ENCODE assay signal across 1 cellular context in the genomic region with DNA sequence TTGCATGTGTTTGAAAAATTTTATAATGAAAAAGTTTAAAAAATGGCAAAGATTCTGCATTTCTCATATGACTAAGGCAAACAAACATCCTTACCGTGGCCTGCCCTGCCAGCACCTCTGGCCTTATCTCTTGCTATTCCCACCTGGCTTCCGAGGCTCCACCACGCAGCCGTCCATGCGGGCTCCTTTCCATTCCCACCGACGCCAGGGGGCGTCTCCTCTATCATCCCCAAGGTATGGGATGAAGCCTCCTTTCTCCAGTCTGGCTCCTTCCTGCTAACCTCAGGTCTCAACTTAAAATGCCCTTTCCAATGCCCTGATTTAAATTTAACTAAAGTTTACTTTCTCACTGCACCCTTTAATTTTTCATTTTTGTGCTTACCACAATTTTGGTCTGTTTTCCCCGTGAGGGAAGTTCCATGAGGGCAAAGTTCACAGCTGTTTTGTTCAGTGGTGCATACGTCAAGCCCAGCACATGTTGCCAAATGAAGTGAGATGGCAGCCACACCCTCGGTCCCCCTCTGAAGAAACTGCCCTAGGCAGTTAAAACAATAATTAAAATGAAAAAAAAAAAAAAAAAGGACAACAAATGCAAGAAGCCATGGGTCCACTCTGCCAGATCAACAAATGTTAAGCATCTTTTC.
A peak's percentile ranks its signal among the peaks of the same experiment; 100 is the strongest.
TF ChIP-seq lines count a peak whose summit lies in the region.

No MANE protein-coding gene starts in this region.

TF ChIP-seq in HepG2, 621 proteins besides CTCF, POLR2A, EP300 and RAD21 (continued from another document):
- TF ChIP-seq IRF2 (CRISPR knock-in tag; IDR thresholded peaks at IDR 0.05) = 0 out of 2 replicates have a peak, but pooled peaks have one; percentile 18
- no peak for TF ChIP-seq SMARCE1 (IDR thresholded peaks at IDR 0.05; ENCODE audit: borderline replicate concordance)
- TF ChIP-seq KDM6A (CRISPR knock-in tag; IDR thresholded peaks at IDR 0.05; ENCODE audit: low read depth) = no peak
- TF ChIP-seq SETDB1 (CRISPR knock-in tag; IDR thresholded peaks at IDR 0.05; ENCODE audit: borderline replicate concordance) = no peak
- TF ChIP-seq THAP9 (CRISPR knock-in tag; IDR thresholded peaks at IDR 0.05; ENCODE audit: borderline replicate concordance) = no peak
- no peak for TF ChIP-seq NR2C2 (CRISPR knock-in tag; IDR thresholded peaks at IDR 0.05; ENCODE audit: borderline replicate concordance)
- no peak for TF ChIP-seq HNF4G (IDR thresholded peaks at IDR 0.05; ENCODE audit: borderline replicate concordance, low read depth, low read length)
- no peak for TF ChIP-seq HNF4G (CRISPR knock-in tag; IDR thresholded peaks at IDR 0.05; ENCODE audit: borderline replicate concordance, low read depth)
